ENCODE assay signal across 26 cellular contexts in genomic region chr13:98957731-98958442, GRCh38. TPM values are rescaled to one million over a fixed set of nuclear protein-coding genes. Genes with fewer than 3 reads are reported as not detected.
DNase-seq lines count a peak whose midpoint lies in the region; ATAC-seq and TF ChIP-seq lines count a peak whose summit lies in the region.
"Had no signal": no experiment of that assay in that cellular context is flagged by ENCODE, and none has a peak within 500 bp of the region (broad histone marks: within the 10 kb centered on the region; RNA-seq: fewer than 3 reads in every experiment).

No MANE protein-coding gene starts in this region.

- H4K91ac ChIP-seq in neuronal stem cell (ENCODE audit: low read depth, low read length, poor library complexity): peak overlapping the region; percentile 54

- no peaks in the 10 kb centered on the region for H3K9me3 Mint-ChIP-seq in stimulated activated naive CD8-positive, alpha-beta T cell treated with anti-CD3 and anti-CD28 coated beads, Interleukin-15, amount 100 ng/mL, for 72 hours
- H3K9me3 Mint-ChIP-seq in activated T-helper 17 cell treated with anti-CD3 and anti-CD28 coated beads, Interleukin-2, amount 50 U/mL, for 72 hours: no peaks in the 10 kb centered on the region
- H3K9me3 Mint-ChIP-seq in immature natural killer cell: no peaks in the 10 kb centered on the region

- TF ChIP-seq CTCF in ovary (IDR thresholded peaks at IDR 0.05): no peak

- no CpG with 5 or more reads among the region's 3 CpGs for WGBS in neuronal stem cell (ENCODE audit: extremely low coverage in 2 of 2, insufficient read length in 2 of 2, insufficient replicate concordance in 1 of 2), 2 donors
- 70 to 85% (median 80%) methylated on average over 3 of the region's 3 CpGs for WGBS in ovary, 3 donors

- no peaks in the 10 kb centered on the region for H3K9me3 ChIP-seq in neuronal stem cell (replicated peaks in 1 of 2; ENCODE audit: control insufficient read depth in 2 of 2, insufficient read depth in 1 of 2, low read depth in 1 of 2, low read length in 2 of 2)
- no peaks in the 10 kb centered on the region for H3K9me3 ChIP-seq in ovary
- H3K9me3 ChIP-seq: HAP-1, stomach, thyroid gland had no signal

- no peak overlapping the region for H3K27ac Mint-ChIP-seq in stimulated activated naive CD8-positive, alpha-beta T cell treated with anti-CD3 and anti-CD28 coated beads, Interleukin-15, amount 100 ng/mL, for 72 hours
- H3K27ac Mint-ChIP-seq in activated T-helper 17 cell treated with anti-CD3 and anti-CD28 coated beads, Interleukin-2, amount 50 U/mL, for 72 hours: peak overlapping the region; percentile 66
- H3K27ac Mint-ChIP-seq in immature natural killer cell: no peak overlapping the region

- peak overlapping the region; percentile 56 for H2AK5ac ChIP-seq in neuronal stem cell (ENCODE audit: low read depth, low read length)

- no peak overlapping the region for H3K4ac ChIP-seq in neuronal stem cell (ENCODE audit: low read length)

- peak overlapping the region; percentile 58 for H3K18ac ChIP-seq in neuronal stem cell (ENCODE audit: low read length)

- ATAC-seq in stimulated activated naive CD8-positive, alpha-beta T cell treated with anti-CD3 and anti-CD28 coated beads, Interleukin-15, Interleukin-2, amounts not matched to agents 100 U/mL and 50 U/mL, for 24 hours: peak; percentile 32
- no peak for ATAC-seq in stimulated activated naive CD8-positive, alpha-beta T cell treated with anti-CD3 and anti-CD28 coated beads, Interleukin-15, amount 100 ng/mL, for 72 hours
- no peak for ATAC-seq in activated T-helper 17 cell treated with anti-CD3 and anti-CD28 coated beads, Interleukin-2, amount 50 U/mL, for 72 hours (replicated peaks)
- ATAC-seq: left lobe of liver, Right ventricle myocardium inferior had no signal

- H3K27me3 ChIP-seq in neuronal stem cell (ENCODE audit: control insufficient read depth in 3 of 3, insufficient read depth in 3 of 3, low read depth in 1 of 3, low read length in 3 of 3) (no peaks in the 10 kb centered on the region), ovary (no peaks in the 10 kb centered on the region)
- H3K27me3 ChIP-seq: brain microvascular endothelial cell, hepatocyte, stomach, thyroid gland had no signal

- no peak for TF ChIP-seq POLR2A in ovary (IDR thresholded peaks at IDR 0.05)

- no peaks in the 10 kb centered on the region for H3K36me3 ChIP-seq in neuronal stem cell (replicated peaks in 1 of 2; ENCODE audit: control insufficient read depth in 2 of 2, insufficient read depth in 2 of 2, low read length in 2 of 2)
- no peaks in the 10 kb centered on the region for H3K36me3 ChIP-seq in ovary
- H3K36me3 ChIP-seq: brain microvascular endothelial cell, HAP-1, thyroid gland had no signal

- peaks cover 16% of the 10 kb centered on the region for H3K4me1 Mint-ChIP-seq in stimulated activated naive CD8-positive, alpha-beta T cell treated with anti-CD3 and anti-CD28 coated beads, Interleukin-15, amount 100 ng/mL, for 72 hours
- peaks cover 11% of the 10 kb centered on the region for H3K4me1 Mint-ChIP-seq in activated T-helper 17 cell treated with anti-CD3 and anti-CD28 coated beads, Interleukin-2, amount 50 U/mL, for 72 hours
- peaks cover 0 to 2% of the 10 kb centered on the region in 2 donors for H3K4me1 Mint-ChIP-seq in immature natural killer cell

- no peak overlapping the region for H3K9ac ChIP-seq in neuronal stem cell (ENCODE audit: low read depth, low read length, poor library complexity)

- no peaks in the 10 kb centered on the region for H3K79me1 ChIP-seq in neuronal stem cell (ENCODE audit: low read depth, low read length)

- no peak overlapping the region for H4K8ac ChIP-seq in neuronal stem cell (ENCODE audit: low read depth, low read length)

- H2BK120ac ChIP-seq in neuronal stem cell (ENCODE audit: low read depth, low read length): no peak overlapping the region

- no peak overlapping the region for H3K14ac ChIP-seq in neuronal stem cell (ENCODE audit: low read length)

- no peak overlapping the region for H3K4me2 ChIP-seq in neuronal stem cell (ENCODE audit: insufficient read depth, low read length, poor library complexity, severe bottlenecking)
- H3K4me2 ChIP-seq: hepatocyte had no signal

- no peak overlapping the region for H3K4me3 Mint-ChIP-seq in stimulated activated naive CD8-positive, alpha-beta T cell treated with anti-CD3 and anti-CD28 coated beads, Interleukin-15, amount 100 ng/mL, for 72 hours
- H3K4me3 Mint-ChIP-seq in activated T-helper 17 cell treated with anti-CD3 and anti-CD28 coated beads, Interleukin-2, amount 50 U/mL, for 72 hours: no peak overlapping the region
- H3K4me3 Mint-ChIP-seq in immature natural killer cell: no peak overlapping the region

- H3K4me3 ChIP-seq in neuronal stem cell (ENCODE audit: low read length in 2 of 2) (no peak overlapping the region), ovary (no peak overlapping the region)
- H3K4me3 ChIP-seq: HAP-1, hepatocyte, stomach, thyroid gland had no signal

- no peak overlapping the region for H3K23ac ChIP-seq in neuronal stem cell (ENCODE audit: low read depth, low read length, poor library complexity)

- H3K27me3 Mint-ChIP-seq in stimulated activated naive CD8-positive, alpha-beta T cell treated with anti-CD3 and anti-CD28 coated beads, Interleukin-15, amount 100 ng/mL, for 72 hours: no peaks in the 10 kb centered on the region
- no peaks in the 10 kb centered on the region for H3K27me3 Mint-ChIP-seq in activated T-helper 17 cell treated with anti-CD3 and anti-CD28 coated beads, Interleukin-2, amount 50 U/mL, for 72 hours
- peaks cover 0 to 2% (median 0%) of the 10 kb centered on the region in 3 donors for H3K27me3 Mint-ChIP-seq in immature natural killer cell (ENCODE audit: low read depth in 3 of 3)

- peak overlapping the region; percentile 31 for H2BK5ac ChIP-seq in neuronal stem cell (ENCODE audit: low read length)

- H2BK12ac ChIP-seq in neuronal stem cell (ENCODE audit: low read length): peak overlapping the region; percentile 49

- no peak overlapping the region for H2AFZ ChIP-seq in neuronal stem cell (ENCODE audit: low read length)
- H2AFZ ChIP-seq: hepatocyte had no signal

- H3K4me1 ChIP-seq in neuronal stem cell (ENCODE audit: control insufficient read depth in 2 of 2, insufficient read depth in 1 of 2, low read depth in 1 of 2, low read length in 2 of 2) (peaks cover 0 to 9% of the 10 kb centered on the region in 2 donors), ovary (ENCODE audit: insufficient read depth) (peaks cover 7% of the 10 kb centered on the region)
- H3K4me1 ChIP-seq: HAP-1 had no signal

- no peak for DNase-seq in stimulated activated naive CD8-positive, alpha-beta T cell treated with anti-CD3 and anti-CD28 coated beads, Interleukin-15, Interleukin-2, amounts not matched to agents 100 U/mL and 50 U/mL, for 24 hours
- DNase-seq in stimulated activated naive CD8-positive, alpha-beta T cell treated with anti-CD3 and anti-CD28 coated beads, Interleukin-15, amount 100 ng/mL, for 72 hours: no peak
- no peak for DNase-seq in neuronal stem cell (ENCODE audit: low spot score)
- no peak for DNase-seq in ovary
- DNase-seq in NCI-H510A (lab: John Stamatoyannopoulos, UW): no peak
- DNase-seq in DMS79 treated with DMSO at 0.1 percent for 48 hours (lab: John Stamatoyannopoulos, UW): no peak
- DNase-seq in immature natural killer cell: no peak
- DNase-seq: activated CD4-positive, alpha-beta T cell treated with anti-CD3 and anti-CD28 coated beads, Interleukin-2, amount 50 U/mL, for 1 hour; activated naive CD4-positive, alpha-beta T cell; activated T-cell treated with anti-CD3 and anti-CD28 coated beads, Interleukin-2, amount 50 U/mL, for 48 hours; brain microvascular endothelial cell; effector CD8-positive, alpha-beta T cell; KBM-7; mesendoderm; NCI-H1417; NCI-H82; stomach; T-helper 9 cell; thyroid gland had no signal

- H3K36me3 Mint-ChIP-seq in activated T-helper 17 cell treated with anti-CD3 and anti-CD28 coated beads, Interleukin-2, amount 50 U/mL, for 72 hours (ENCODE audit: low read depth): peaks cover 20% of the 10 kb centered on the region
- peaks cover 0 to 7% (median 4%) of the 10 kb centered on the region in 3 donors for H3K36me3 Mint-ChIP-seq in immature natural killer cell

- intact Hi-C loops in ovary (cut with DNase I): no loop called here

- no peak for TF ChIP-seq EP300 in ovary (IDR thresholded peaks at IDR 0.05)

- no peak overlapping the region for H3K27ac ChIP-seq in neuronal stem cell (replicated peaks; ENCODE audit: low read length)
- no peak overlapping the region for H3K27ac ChIP-seq in ovary
- H3K27ac ChIP-seq: brain microvascular endothelial cell, epithelial cell of prostate, hepatocyte, stomach, VCaP had no signal

- H2BK15ac ChIP-seq in neuronal stem cell (ENCODE audit: low read length): no peak overlapping the region

RNA-seq across cellular contexts. Expression of gene DOCK9, which starts 20.0 kb away (rescaled TPM):
- total RNA-seq in activated T-helper 17 cell treated with anti-CD3 and anti-CD28 coated beads, Interleukin-2, amount 50 U/mL, for 72 hours: 10 to 100 TPM; 50.2 to 70.4 TPM
- polyA plus RNA-seq in neuronal stem cell (2013, experiment 1 of 2): 4.5 TPM
- 4.3 TPM for polyA plus RNA-seq in neuronal stem cell (2013, experiment 2 of 2)
- total RNA-seq in ovary: 10 to 100 TPM; 31.0 to 75.3 (median 45.4) TPM
- polyA plus RNA-seq in ovary: 10 to 100 TPM; 37.8 to 71.9 TPM
- polyA plus RNA-seq in immature natural killer cell: 1 to 10 TPM; 2.1 to 6.3 (median 4.1) TPM
